In genomic region chr1:22643381-22643780, GRCh38 we compare ENCODE assay signal across 13 cellular contexts. TPM values are rescaled to one million over a fixed set of nuclear protein-coding genes. Genes with fewer than 3 reads are reported as not detected.
A peak's percentile ranks its signal among the peaks of the same experiment; 100 is the strongest.
DNase-seq lines count a peak whose midpoint lies in the region; ATAC-seq and TF ChIP-seq lines count a peak whose summit lies in the region.
"Had no signal": no experiment of that assay in that cellular context is flagged by ENCODE, and none has a peak within 500 bp of the region (broad histone marks: within the 10 kb centered on the region; RNA-seq: fewer than 3 reads in every experiment).

Gene C1QC (plus strand): TSS chr1:22643633. CDS start chr1:22644024, 391 bp downstream.

- ATAC-seq in left colon, result peak; percentile 21
- ATAC-seq in GM19324 (IDR thresholded peaks at IDR 0.05; ENCODE audit: low FRiP score, unreplicated experiment), result no peak
- no peak for ATAC-seq in GM19452 (IDR thresholded peaks at IDR 0.05; ENCODE audit: unreplicated experiment)

- DNase-seq in left colon (peak; percentile 26 to 54), putamen (ENCODE audit: low spot score) (peak; percentile 33), vagina (ENCODE audit: extremely low spot score in 2 of 2) (no peak), kidney tubule cell (ENCODE audit: low spot score) (no peak), DMS153 (lab: John Stamatoyannopoulos, UW) (no peak)
- DNase-seq: activated CD4-positive, CD25-positive, alpha-beta regulatory T cell; mesendoderm; NCI-H2081 had no signal

- no peaks in the 10 kb centered on the region for H3K36me3 ChIP-seq in vagina

- TF ChIP-seq POLR2A in vagina (IDR thresholded peaks at IDR 0.05), result no peak

- TF ChIP-seq CTCF in vagina (IDR thresholded peaks at IDR 0.05), result no peak

- H3K27ac ChIP-seq in cingulate gyrus (ENCODE audit: low read depth, low read length) (peak within 1 kb of the TSS; percentile 39), vagina (no peak within 1 kb of the TSS)

- intact Hi-C loops in left colon (cut with DNase I, micrococcal nuclease) (loop anchor here in 1 of 2 donors (5.0 kb wide), 1 partner anchor 221 kb away; no protein-coding TSS in a partner anchor), vagina (cut with DNase I) (loop anchor here (5.0 kb wide), 1 partner anchor 226 kb away; no protein-coding TSS in a partner anchor)

- no peaks in the 10 kb centered on the region for H3K4me1 ChIP-seq in vagina

- no peaks in the 10 kb centered on the region for H3K27me3 ChIP-seq in vagina

- peak within 1 kb of the TSS in 1 of 2 donors; percentile 7 for H3K4me3 ChIP-seq in vagina

- no peaks in the 10 kb centered on the region for H3K9me3 ChIP-seq in vagina

RNA-seq across cellular contexts. Expression of gene C1QC, which starts in this region (rescaled TPM):
- total RNA-seq in left colon (100 to 1,000 TPM in 1 of 2 donors, 10 to 100 TPM in 1; 32.3 to 147 TPM), vagina (128 TPM)
- total RNA-seq: LHCN-M2, progenitor cell of endocrine pancreas had no signal

Comparison
In these comparisons a context has a peak if more than half of its experiments do, and no peak if none do; other contexts are left out.
1. DNase-seq: peak in left colon (2 of 2) and putamen (single experiment); none in vagina (0 of 2), kidney tubule cell (single experiment) and DMS153 (single experiment).